ENCODE assay signal across 8 cellular contexts in the genomic region with DNA sequence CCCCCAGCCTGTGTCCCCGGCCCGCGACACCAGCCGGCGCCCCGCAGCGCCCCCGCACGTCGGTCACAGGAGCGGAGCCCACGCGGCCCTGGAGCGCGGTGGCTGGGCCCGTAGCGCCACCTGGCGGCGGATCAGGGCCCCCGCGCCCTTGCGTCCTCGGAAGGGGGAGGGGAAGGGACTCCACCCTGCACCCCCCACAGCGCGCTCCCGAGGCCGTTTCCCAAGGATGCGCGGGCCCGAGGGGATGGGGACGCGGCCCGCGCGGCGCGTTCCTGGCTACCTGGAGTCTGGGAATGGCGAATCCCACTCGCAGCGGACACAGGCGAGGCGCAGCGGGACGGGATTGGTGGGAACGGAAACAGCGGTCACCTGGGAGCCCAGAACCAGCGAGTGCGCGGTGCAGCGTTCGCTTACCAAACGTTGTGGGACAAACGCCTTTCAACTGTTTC. TPM values are rescaled to one million over a fixed set of nuclear protein-coding genes. Genes with fewer than 3 reads are reported as not detected.
DNase-seq lines count a peak whose midpoint lies in the region; ATAC-seq, FAIRE-seq and TF ChIP-seq lines count a peak whose summit lies in the region.

No MANE protein-coding gene starts in this region.

- H3K27ac ChIP-seq in caudate nucleus (ENCODE audit: low read depth, low read length) (no peak overlapping the region), kidney (ENCODE audit: low read depth in 2 of 2, low read length in 2 of 2) (no peak overlapping the region)

- H3K27me3 Mint-ChIP-seq in WTC11 (ENCODE audit: low read depth): peaks cover 13% of the 10 kb centered on the region

- peak; percentile 88 for ATAC-seq in HG02588 (IDR thresholded peaks at IDR 0.05; ENCODE audit: unreplicated experiment)
- peak; percentile 78 for ATAC-seq in WTC11

- intact Hi-C loops in kidney (cut with DNase I): no loop called here

- H3K27ac Mint-ChIP-seq in WTC11: no peak overlapping the region

- no peak overlapping the region for H3K9ac ChIP-seq in kidney (ENCODE audit: low read length in 2 of 2)

- no peaks in the 10 kb centered on the region for H3K36me3 Mint-ChIP-seq in WTC11

- H3K36me3 ChIP-seq in kidney (ENCODE audit: control insufficient read depth in 1 of 2, insufficient read depth in 2 of 2, low read length in 2 of 2): no peaks in the 10 kb centered on the region

- peak overlapping the region; percentile 36 to 56 for H3K4me3 ChIP-seq in kidney (ENCODE audit: low read length in 2 of 2)

- peak; percentile 83 for FAIRE-seq in GM12891 (lab: Jason Lieb, UNC)
- FAIRE-seq in kidney (lab: Jason Lieb, UNC): no peak

- POLR2A ChIA-PET in WTC11 (lab: Charles Lee): no interaction called here

- peak overlapping the region; percentile 64 for H3K4me3 Mint-ChIP-seq in WTC11

- TF ChIP-seq CTCF in WTC11 (IDR thresholded peaks at IDR 0.05): peak; percentile 88
- TF ChIP-seq CTCF in kidney (IDR thresholded peaks at IDR 0.05; ENCODE audit: borderline replicate concordance, extremely low read depth, insufficient read depth): peak; percentile 72

- no peaks in the 10 kb centered on the region for H3K9me3 ChIP-seq in kidney (ENCODE audit: control insufficient read depth in 1 of 2, low read length in 2 of 2)

- CTCF ChIA-PET in WTC11 (lab: Charles Lee): interaction anchor here (1.4 to 2.8 kb wide), 4 partner anchors 13 to 81 kb away, joined by 3 to 10 read pairs (median 6); no protein-coding TSS in a partner anchor

- H3K9me3 Mint-ChIP-seq in WTC11: 0 out of 2 replicates have a peak, but pooled peaks cover 3% of the 10 kb centered on the region

- no peaks in the 10 kb centered on the region for H3K4me1 ChIP-seq in kidney (ENCODE audit: control insufficient read depth in 1 of 2, insufficient read depth in 1 of 2, low read depth in 1 of 2, low read length in 2 of 2)

- no peak for TF ChIP-seq POLR2A in GM12891 (IDR thresholded peaks at IDR 0.05; ENCODE audit: low read depth, low read length)

- DNase-seq in GM12891 (ENCODE audit: insufficient read length, low spot score) (peak; percentile 93), NCI-H1092 (lab: John Stamatoyannopoulos, UW) (peak; percentile 36), WTC11 (ENCODE audit: low spot score) (peak; percentile 83), caudate nucleus (lab: John Stamatoyannopoulos, UW) (peak in 50 of 61 donors; percentile 4 to 83 (median 38)), kidney (peak; percentile 83), GF-D8 (lab: John Stamatoyannopoulos, UW) (no peak)
- peak; percentile 44 to 57 for DNase-seq in stimulated activated CD4-positive, alpha-beta T cell treated with anti-CD3 and anti-CD28 coated beads, Interleukin-1b, Interleukin-23, amount 100 ng/mL, for 1 hour (ENCODE audit: low read depth in 2 of 2)

- peaks cover 13% of the 10 kb centered on the region for H3K4me1 Mint-ChIP-seq in WTC11

TF ChIP-seq in GM12891, 5 proteins besides CTCF, POLR2A, EP300 and RAD21:
- TF ChIP-seq POLR2AphosphoS5 (IDR thresholded peaks at IDR 0.05; ENCODE audit: low read depth, low read length) (no peak), POU2F2 (IDR thresholded peaks at IDR 0.05; ENCODE audit: low read depth, low read length) (0 out of 2 replicates have a peak, but pooled peaks have one; percentile 14)
TF ChIP-seq in GM12891: peak in this region for 1.

TF ChIP-seq in WTC11, 78 proteins besides CTCF, POLR2A, EP300 and RAD21 (continues in another document):
- TF ChIP-seq SMAD3 (CRISPR knock-in tag; IDR thresholded peaks at IDR 0.05; ENCODE audit: borderline replicate concordance) (0 out of 2 replicates have a peak, but pooled peaks have one; percentile 15), ZNF416 (CRISPR knock-in tag; IDR thresholded peaks at IDR 0.05) (0 out of 2 replicates have a peak, but pooled peaks have one; percentile 41), TEAD1 (CRISPR knock-in tag; IDR thresholded peaks at IDR 0.05) (peak; percentile 60; the same call in 1 of the 2 replicates), NR1H2 (CRISPR knock-in tag; IDR thresholded peaks at IDR 0.05) (no peak), ZNF232 (CRISPR knock-in tag; IDR thresholded peaks at IDR 0.05) (no peak), GABPB1 (CRISPR knock-in tag; IDR thresholded peaks at IDR 0.05) (no peak), GTF2I (CRISPR knock-in tag; conservative IDR thresholded peaks at IDR 0.05) (no peak), FOXK1 (CRISPR knock-in tag; IDR thresholded peaks at IDR 0.05) (peak; percentile 54; the same call in 1 of the 2 replicates), E2F4 (CRISPR knock-in tag; IDR thresholded peaks at IDR 0.05; ENCODE audit: borderline replicate concordance, low read depth) (0 out of 2 replicates have a peak, but pooled peaks have one; percentile 27), E2F5 (CRISPR knock-in tag; IDR thresholded peaks at IDR 0.05) (0 out of 2 replicates have a peak, but pooled peaks have one; percentile 36), SP1 (CRISPR knock-in tag; conservative IDR thresholded peaks at IDR 0.05) (peak; percentile 48; the same call in 1 of the 2 replicates), MAX (CRISPR knock-in tag; IDR thresholded peaks at IDR 0.05) (peak; percentile 73; the same call in 1 of the 2 replicates), RELA (CRISPR knock-in tag; IDR thresholded peaks at IDR 0.05; ENCODE audit: borderline replicate concordance) (0 out of 2 replicates have a peak, but pooled peaks have one; percentile 48)
- TF ChIP-seq, protein P1, sequence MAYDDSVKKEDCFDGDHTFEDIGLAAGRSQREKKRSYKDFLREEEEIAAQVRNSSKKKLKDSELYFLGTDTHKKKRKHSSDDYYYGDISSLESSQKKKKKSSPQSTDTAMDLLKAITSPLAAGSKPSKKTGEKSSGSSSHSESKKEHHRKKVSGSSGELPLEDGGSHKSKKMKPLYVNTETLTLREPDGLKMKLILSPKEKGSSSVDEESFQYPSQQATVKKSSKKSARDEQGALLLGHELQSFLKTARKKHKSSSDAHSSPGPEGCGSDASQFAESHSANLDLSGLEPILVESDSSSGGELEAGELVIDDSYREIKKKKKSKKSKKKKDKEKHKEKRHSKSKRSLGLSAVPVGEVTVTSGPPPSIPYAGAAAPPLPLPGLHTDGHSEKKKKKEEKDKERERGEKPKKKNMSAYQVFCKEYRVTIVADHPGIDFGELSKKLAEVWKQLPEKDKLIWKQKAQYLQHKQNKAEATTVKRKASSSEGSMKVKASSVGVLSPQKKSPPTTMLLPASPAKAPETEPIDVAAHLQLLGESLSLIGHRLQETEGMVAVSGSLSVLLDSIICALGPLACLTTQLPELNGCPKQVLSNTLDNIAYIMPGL (CRISPR knock-in tag; IDR thresholded peaks at IDR 0.05): peak; percentile 85
- TF ChIP-seq, protein P2, sequence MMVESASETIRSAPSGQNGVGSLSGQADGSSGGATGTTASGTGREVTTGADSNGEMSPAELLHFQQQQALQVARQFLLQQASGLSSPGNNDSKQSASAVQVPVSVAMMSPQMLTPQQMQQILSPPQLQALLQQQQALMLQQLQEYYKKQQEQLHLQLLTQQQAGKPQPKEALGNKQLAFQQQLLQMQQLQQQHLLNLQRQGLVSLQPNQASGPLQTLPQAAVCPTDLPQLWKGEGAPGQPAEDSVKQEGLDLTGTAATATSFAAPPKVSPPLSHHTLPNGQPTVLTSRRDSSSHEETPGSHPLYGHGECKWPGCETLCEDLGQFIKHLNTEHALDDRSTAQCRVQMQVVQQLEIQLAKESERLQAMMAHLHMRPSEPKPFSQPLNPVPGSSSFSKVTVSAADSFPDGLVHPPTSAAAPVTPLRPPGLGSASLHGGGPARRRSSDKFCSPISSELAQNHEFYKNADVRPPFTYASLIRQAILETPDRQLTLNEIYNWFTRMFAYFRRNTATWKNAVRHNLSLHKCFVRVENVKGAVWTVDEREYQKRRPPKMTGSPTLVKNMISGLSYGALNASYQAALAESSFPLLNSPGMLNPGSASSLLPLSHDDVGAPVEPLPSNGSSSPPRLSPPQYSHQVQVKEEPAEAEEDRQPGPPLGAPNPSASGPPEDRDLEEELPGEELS (CRISPR knock-in tag; IDR thresholded peaks at IDR 0.05): peak; percentile 79; the same call in 1 of the 2 replicates
- TF ChIP-seq, protein P3, sequence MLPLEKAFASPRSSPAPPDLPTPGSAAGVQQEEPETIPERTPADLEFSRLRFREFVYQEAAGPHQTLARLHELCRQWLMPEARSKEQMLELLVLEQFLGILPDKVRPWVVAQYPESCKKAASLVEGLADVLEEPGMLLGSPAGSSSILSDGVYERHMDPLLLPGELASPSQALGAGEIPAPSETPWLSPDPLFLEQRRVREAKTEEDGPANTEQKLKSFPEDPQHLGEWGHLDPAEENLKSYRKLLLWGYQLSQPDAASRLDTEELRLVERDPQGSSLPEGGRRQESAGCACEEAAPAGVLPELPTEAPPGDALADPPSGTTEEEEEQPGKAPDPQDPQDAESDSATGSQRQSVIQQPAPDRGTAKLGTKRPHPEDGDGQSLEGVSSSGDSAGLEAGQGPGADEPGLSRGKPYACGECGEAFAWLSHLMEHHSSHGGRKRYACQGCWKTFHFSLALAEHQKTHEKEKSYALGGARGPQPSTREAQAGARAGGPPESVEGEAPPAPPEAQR (CRISPR knock-in tag; IDR thresholded peaks at IDR 0.05): 0 out of 2 replicates have a peak, but pooled peaks have one; percentile 14

RNA-seq across cellular contexts. Expression of gene MKI67, which starts 23.8 kb away (rescaled TPM):
- polyA plus RNA-seq in GM12891 (2012; ENCODE audit: low read depth, missing spikeins): 40.2 TPM
- 93.6 to 118 TPM (median 96.5 TPM) in 3 replicates for total RNA-seq in WTC11 (2021)
- 2.4 TPM for total RNA-seq in kidney
- 0.04 TPM for polyA plus RNA-seq in kidney (ENCODE audit: insufficient read depth, low read depth, low replicate concordance)

Comparison
In these comparisons a context has a peak if more than half of its experiments do, and no peak if none do; other contexts are left out.
1. RNA of gene MKI67, which starts 23.8 kb away (total RNA-seq): 93.6 to 118 TPM in WTC11; 2.4 TPM in kidney (single experiment); every median in the first group is over 10 times any median in the second.